ENCODE assay signal across 16 cellular contexts in the genomic region with DNA sequence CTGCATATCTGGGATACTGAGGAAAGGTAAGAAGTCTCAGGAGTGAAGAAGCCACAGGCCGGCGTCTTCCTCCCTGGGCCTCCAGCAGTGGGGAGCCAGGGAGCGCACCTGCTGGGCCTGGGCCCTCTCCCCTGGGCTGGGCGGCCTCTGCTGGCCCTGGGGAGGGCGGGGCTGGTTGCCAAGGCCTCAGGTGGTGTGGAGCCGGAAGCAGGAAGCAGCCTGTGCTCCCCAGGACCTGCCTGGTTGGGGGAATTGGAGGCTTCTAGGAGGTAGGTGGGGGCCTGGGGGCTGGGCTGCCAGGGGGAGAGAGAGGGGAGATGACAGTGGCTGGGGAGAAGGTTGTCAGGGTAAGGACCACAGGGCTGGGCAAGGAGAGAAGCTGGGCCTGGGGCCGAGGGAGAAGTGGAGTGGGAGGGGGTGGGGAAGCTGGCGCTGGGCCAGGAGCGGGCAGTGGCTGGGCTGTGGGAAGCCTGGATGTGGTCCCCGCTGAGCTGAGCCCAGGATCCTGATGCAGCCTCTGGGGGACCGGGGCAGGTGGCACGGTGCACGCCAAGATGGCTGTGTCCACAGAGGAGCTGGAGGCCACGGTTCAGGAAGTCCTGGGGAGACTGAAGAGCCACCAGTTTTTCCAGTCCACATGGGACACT. TPM values are rescaled to one million over a fixed set of nuclear protein-coding genes. Genes with fewer than 3 reads are reported as not detected.
A peak's percentile ranks its signal among the peaks of the same experiment; 100 is the strongest.
DNase-seq lines count a peak whose midpoint lies in the region; ATAC-seq, FAIRE-seq and TF ChIP-seq lines count a peak whose summit lies in the region.
"Had no signal": no experiment of that assay in that cellular context is flagged by ENCODE, and none has a peak within 500 bp of the region (broad histone marks: within the 10 kb centered on the region; RNA-seq: fewer than 3 reads in every experiment).

A gene with protein sequence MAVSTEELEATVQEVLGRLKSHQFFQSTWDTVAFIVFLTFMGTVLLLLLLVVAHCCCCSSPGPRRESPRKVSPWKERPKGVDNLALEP (plus strand): TSS at position 189 of the 647 bp plus-strand sequence. CDS start 366 bp downstream, at position 555.

- TF ChIP-seq CTCF in K562 (IDR thresholded peaks at IDR 0.05 in 2 of 3, conservative IDR thresholded peaks at IDR 0.05 in 1 of 3; ENCODE audit: insufficient read depth in 2 of 3, low read depth in 1 of 3, low read length in 3 of 3) (no peak), neural progenitor cell (IDR thresholded peaks at IDR 0.05) (no peak)

- peaks cover 3% of the 10 kb centered on the region for H3K36me3 Mint-ChIP-seq in neural progenitor cell
- H3K36me3 Mint-ChIP-seq: CD4-positive, alpha-beta memory T cell had no signal

- peak within 1 kb of the TSS; percentile 14 for H3K27ac Mint-ChIP-seq in neural progenitor cell
- H3K27ac Mint-ChIP-seq: CD4-positive, alpha-beta memory T cell; stimulated activated naive B cell treated with anti-CD40 and anti-IgM and Interleukin-4, amounts not matched to agents 10 μg/mL and 1 μg/mL and 100 μg/mL, for 72 hours had no signal

- H3K4me1 Mint-ChIP-seq in neural progenitor cell: no peaks in the 10 kb centered on the region

- no peaks in the 10 kb centered on the region for H3F3A ChIP-seq in neural progenitor cell (ENCODE audit: low read depth)

- H3K9me3 ChIP-seq in K562 (replicated peaks; ENCODE audit: control insufficient read depth, insufficient read depth, low read depth, low read length) (no peaks in the 10 kb centered on the region), neural progenitor cell (ENCODE audit: low read depth) (no peaks in the 10 kb centered on the region)
- H3K9me3 ChIP-seq: ascending aorta had no signal

- H4K20me1 ChIP-seq in K562 (replicated peaks; ENCODE audit: control insufficient read depth, insufficient read depth, low read length) (no peaks in the 10 kb centered on the region), neural progenitor cell (ENCODE audit: low read depth) (no peaks in the 10 kb centered on the region)

- intact Hi-C loops in K562 (cut with micrococcal nuclease): no loop called here

- 75% methylated on average over 10 of the region's 14 CpGs for WGBS in K562 (ENCODE audit: insufficient coverage, low coverage, missing lambda C conversion rate)

- no peak within 1 kb of the TSS for H3K4me3 ChIP-seq in K562
- no peak within 1 kb of the TSS for H3K4me3 ChIP-seq in neural progenitor cell
- H3K4me3 ChIP-seq: ascending aorta, GM23248, SK-N-MC had no signal

- H3K9me1 ChIP-seq in K562 (ENCODE audit: control insufficient read depth, insufficient read depth, low read length): no peaks in the 10 kb centered on the region

- TF ChIP-seq RAD21 in K562 (CRISPR knock-in tag; conservative IDR thresholded peaks at IDR 0.05 in 1 of 2, IDR thresholded peaks at IDR 0.05 in 1 of 2): no peak

- in situ Hi-C loops in K562 (cut with MboI) (no loop called here), ACHN (cut with HindIII; ENCODE audit: low pct_ligation_motif_present, low pct_unique_long_range_greater_than_20kb, low sequenced_read_pairs) (no loop called here)

- peaks cover 7% of the 10 kb centered on the region for H3K27me3 Mint-ChIP-seq in neural progenitor cell (ENCODE audit: insufficient read depth, low read depth)

- no TSS peak for BruUV-seq in K562 (replicated peaks; lab: Mats Ljungman, UMichigan)

- CTCF ChIA-PET in K562 (lab: Yijun Ruan, JAX; ENCODE audit: low intra/inter-chr PET ratio): no interaction called here

- peak; percentile 19; the same call in 1 of the 3 replicates for ATAC-seq in K562
- no peak for ATAC-seq in GM18907 (IDR thresholded peaks at IDR 0.05; ENCODE audit: unreplicated experiment)
- ATAC-seq: stimulated activated naive B cell treated with anti-CD40 and anti-IgM and Interleukin-4, amounts not matched to agents 10 μg/mL and 1 μg/mL and 100 μg/mL, for 72 hours had no signal

- no peak within 1 kb of the TSS for H3K4me3 Mint-ChIP-seq in neural progenitor cell
- H3K4me3 Mint-ChIP-seq: CD4-positive, alpha-beta memory T cell; stimulated activated naive B cell treated with anti-CD40 and anti-IgM and Interleukin-4, amounts not matched to agents 10 μg/mL and 1 μg/mL and 100 μg/mL, for 72 hours had no signal

- H3K27ac ChIP-seq in K562 (ENCODE audit: extremely low read depth, low read depth, low read length) (no peak within 1 kb of the TSS), neural progenitor cell (no peak within 1 kb of the TSS)
- H3K27ac ChIP-seq: ascending aorta, GM23248, SK-N-MC had no signal

- TF ChIP-seq EP300 in K562 (IDR thresholded peaks at IDR 0.05; ENCODE audit: low read length): no peak

- H2AFZ ChIP-seq in K562 (ENCODE audit: low read depth, low read length): no peak within 1 kb of the TSS
- H2AFZ ChIP-seq in neural progenitor cell (replicated peaks): no peak within 1 kb of the TSS
- H2AFZ ChIP-seq: GM23248 had no signal

- POLR2A ChIA-PET in K562 (lab: Yijun Ruan, JAX): no interaction called here

- peaks cover 13% of the 10 kb centered on the region; the same call in 1 of the 3 replicates for H3K36me3 ChIP-seq in K562 (ENCODE audit: control insufficient read depth, insufficient read depth, low read length)
- no peaks in the 10 kb centered on the region for H3K36me3 ChIP-seq in neural progenitor cell

- FAIRE-seq in K562 (lab: Jason Lieb, UNC): no peak

- H3K79me2 ChIP-seq in K562 (ENCODE audit: control insufficient read depth, insufficient read depth, low read length) (no peaks in the 10 kb centered on the region), neural progenitor cell (ENCODE audit: low read depth) (no peaks in the 10 kb centered on the region)

- H3K27me3 ChIP-seq in K562 (ENCODE audit: control insufficient read depth in 2 of 2, insufficient read depth in 2 of 2, low read length in 2 of 2) (no peaks in the 10 kb centered on the region), neural progenitor cell (no peaks in the 10 kb centered on the region)
- H3K27me3 ChIP-seq: ascending aorta had no signal

- TF ChIP-seq POLR2A in K562 (conservative IDR thresholded peaks at IDR 0.05): no peak

- no peak within 1 kb of the TSS for H3K4me2 ChIP-seq in K562 (ENCODE audit: insufficient read depth, low read length)
- H3K4me2 ChIP-seq in neural progenitor cell: no peak within 1 kb of the TSS

- H3K9ac ChIP-seq in K562 (ENCODE audit: insufficient read depth in 1 of 2, low read depth in 2 of 2, low read length in 2 of 2) (0 out of 4 replicates have a peak within 1 kb of the TSS, but pooled peaks of 1 of the 2 experiments have one; percentile 28), neural progenitor cell (no peak within 1 kb of the TSS)
- H3K9ac ChIP-seq: GM23248 had no signal

- H3K4me1 ChIP-seq in K562 (replicated peaks in 1 of 2; ENCODE audit: control insufficient read depth in 2 of 2, insufficient read depth in 2 of 2, low read length in 2 of 2): peaks cover 0 to 31% of the 10 kb centered on the region in 2 experiments; a peak in 2 of 5 replicates
- H3K4me1 ChIP-seq in neural progenitor cell: no peaks in the 10 kb centered on the region
- H3K4me1 ChIP-seq: ascending aorta had no signal

- H3K9me3 Mint-ChIP-seq in neural progenitor cell: no peaks in the 10 kb centered on the region
- H3K9me3 Mint-ChIP-seq: CD4-positive, alpha-beta memory T cell; stimulated activated naive B cell treated with anti-CD40 and anti-IgM and Interleukin-4, amounts not matched to agents 10 μg/mL and 1 μg/mL and 100 μg/mL, for 72 hours had no signal

- peak; percentile 81 for DNase-seq in DMS79 treated with DMSO at 0.1 percent for 48 hours (lab: John Stamatoyannopoulos, UW)
- DNase-seq in NCI-H2107 (lab: John Stamatoyannopoulos, UW): peak; percentile 63
- no peak for DNase-seq in K562 (ENCODE audit: extremely low read depth in 1 of 4, low spot score in 3 of 4)
- DNase-seq in neural progenitor cell (ENCODE audit: low spot score): no peak
- no peak for DNase-seq in SW 1271 (lab: John Stamatoyannopoulos, UW)
- DNase-seq in ACHN: no peak
- DNase-seq: activated CD4-positive, alpha-beta T cell treated with anti-CD3 and anti-CD28 coated beads for 1 hour; CD4-positive, alpha-beta memory T cell; effector CD8-positive, alpha-beta T cell; GM23248; NCI-H1694 treated with DMSO at 0.1 percent for 48 hours; stimulated activated naive B cell treated with anti-CD40 and anti-IgM and Interleukin-4, amounts not matched to agents 10 μg/mL and 1 μg/mL and 100 μg/mL, for 72 hours had no signal

TF ChIP-seq in K562, 482 proteins besides CTCF, POLR2A, EP300 and RAD21 (continues in another document):
- TF ChIP-seq NFIC (IDR thresholded peaks at IDR 0.05) (peak; percentile 88), POLR2G (IDR thresholded peaks at IDR 0.05; ENCODE audit: low read depth, low read length) (0 out of 2 replicates have a peak, but pooled peaks have one; percentile 6)
- TF ChIP-seq, protein P1, sequence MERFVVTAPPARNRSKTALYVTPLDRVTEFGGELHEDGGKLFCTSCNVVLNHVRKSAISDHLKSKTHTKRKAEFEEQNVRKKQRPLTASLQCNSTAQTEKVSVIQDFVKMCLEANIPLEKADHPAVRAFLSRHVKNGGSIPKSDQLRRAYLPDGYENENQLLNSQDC (CRISPR knock-in tag; IDR thresholded peaks at IDR 0.05): no peak

RNA-seq across cellular contexts. Expression of the gene that starts here (rescaled TPM):
- not detected in 2 replicates for total RNA-seq in K562 (2011; cell fraction: chromatin; rRNA removed; ENCODE audit: low replicate concordance)
- not detected in 2 replicates for total RNA-seq in K562 (2011; cell fraction: nucleolus; rRNA removed)
- not detected in 2 replicates for total RNA-seq in K562 (2011; cell fraction: nucleoplasm; rRNA removed)
- not detected in 2 replicates for total RNA-seq in K562 (2014; rRNA removed)
- not detected in 2 replicates for total RNA-seq in K562 (2014; rRNA removed; fragmentation: Illumina TruSeq; extraction: Trizol)
- total RNA-seq in K562 (2015; rRNA removed; fragmentation: Illumina TruSeq; extraction: Trizol): not detected in 2 replicates
- total RNA-seq in K562 (2021): not detected in 2 replicates
- polyA plus RNA-seq in K562 (2011; rRNA removed): not detected in 2 replicates
- polyA plus RNA-seq in K562 (2011; cell fraction: cytosol; rRNA removed): 0.97 TPM in 1 of 2 replicates, not detected in the other
- polyA plus RNA-seq in K562 (2011; cell fraction: nucleus; rRNA removed): not detected in 2 replicates
- polyA plus RNA-seq in K562 (2012): 0.42 TPM in 1 of 2 replicates, not detected in the other
- polyA plus RNA-seq in K562 (2014; fragmentation: Illumina TruSeq; extraction: Trizol): not detected in 2 replicates
- polyA plus RNA-seq in K562 (2014; fragmentation: Nextera tagmentation; extraction: Ambion mirVana): not detected
- polyA plus RNA-seq in K562 (2014; rRNA removed): not detected in 2 replicates
- not detected in 2 replicates for polyA minus RNA-seq in K562 (2011; rRNA and poly(A)+ RNA removed)
- polyA minus RNA-seq in K562 (2011; cell fraction: cytosol; rRNA and poly(A)+ RNA removed): not detected in 2 replicates
- polyA minus RNA-seq in K562 (2011; cell fraction: nucleus; rRNA and poly(A)+ RNA removed): not detected in 2 replicates
- not detected in 2 replicates for total RNA-seq in neural progenitor cell (ENCODE audit: low replicate concordance)
- total RNA-seq: ascending aorta; CD4-positive, alpha-beta memory T cell; GM23248; lung microvascular endothelial cell had no signal
- polyA plus RNA-seq: CD4-positive, alpha-beta memory T cell; GM23248 had no signal

Comparison
In these comparisons a context has a peak if more than half of its experiments do, and no peak if none do; other contexts are left out.
1. Peak in ATAC-seq in K562; RNA of the gene not detected or under 1 TPM.
2. DNase-seq: peak in DMS79 treated with DMSO at 0.1 percent for 48 hours (single experiment) and NCI-H2107 (single experiment); none in K562 (0 of 4), neural progenitor cell (single experiment), SW 1271 (0 of 2) and ACHN (single experiment).